In genomic region chr17:39955726-39956225, GRCh38 we compare ENCODE assay signal across 29 cellular contexts. TPM values are rescaled to one million over a fixed set of nuclear protein-coding genes. Genes with fewer than 3 reads are reported as not detected.
"Had no signal": no experiment of that assay in that cellular context is flagged by ENCODE, and none has a peak within 500 bp of the region (broad histone marks: within the 10 kb centered on the region; RNA-seq: fewer than 3 reads in every experiment).

No MANE protein-coding gene starts in this region.

- H3K4me3 Mint-ChIP-seq: neural progenitor cell; stimulated activated effector memory CD8-positive, alpha-beta T cell treated with anti-CD3 and anti-CD28 coated beads, Interleukin-12 subunit alpha, Interleukin-12 subunit beta, amount 100 ng/mL, for 72 hours; stimulated activated naive CD8-positive, alpha-beta T cell treated with anti-CD3 and anti-CD28 coated beads, Interleukin-15, amount 100 ng/mL, for 72 hours had no signal

- H3K9me3 ChIP-seq: heart left ventricle, mucosa of descending colon, ovary, right atrium auricular region, testis, tibial nerve had no signal

- H3K27ac ChIP-seq: dorsolateral prefrontal cortex, heart left ventricle, neural progenitor cell, ovary, right atrium auricular region, testis, tibial nerve had no signal

- H3K36me3 Mint-ChIP-seq: naive thymus-derived CD8-positive, alpha-beta T cell; neural progenitor cell had no signal

- H3K27me3 Mint-ChIP-seq: naive thymus-derived CD8-positive, alpha-beta T cell; stimulated activated naive CD8-positive, alpha-beta T cell treated with anti-CD3 and anti-CD28 coated beads, Interleukin-15, amount 100 ng/mL, for 72 hours had no signal

- H3K27ac Mint-ChIP-seq: neural progenitor cell; stimulated activated effector memory CD8-positive, alpha-beta T cell treated with anti-CD3 and anti-CD28 coated beads, Interleukin-12 subunit alpha, Interleukin-12 subunit beta, amount 100 ng/mL, for 72 hours; stimulated activated naive CD8-positive, alpha-beta T cell treated with anti-CD3 and anti-CD28 coated beads, Interleukin-15, amount 100 ng/mL, for 72 hours had no signal

- H3K9me3 Mint-ChIP-seq: naive thymus-derived CD8-positive, alpha-beta T cell; neural progenitor cell; stimulated activated effector memory CD8-positive, alpha-beta T cell treated with anti-CD3 and anti-CD28 coated beads, Interleukin-12 subunit alpha, Interleukin-12 subunit beta, amount 100 ng/mL, for 72 hours; stimulated activated naive CD8-positive, alpha-beta T cell treated with anti-CD3 and anti-CD28 coated beads, Interleukin-15, amount 100 ng/mL, for 72 hours had no signal

- ATAC-seq: esophagus mucosa; heart left ventricle; left colon; mucosa of descending colon; naive thymus-derived CD8-positive, alpha-beta T cell; stimulated activated effector memory CD8-positive, alpha-beta T cell treated with anti-CD3 and anti-CD28 coated beads, Interleukin-12 subunit alpha, Interleukin-12 subunit beta, amount 100 ng/mL, for 72 hours; stimulated activated naive CD8-positive, alpha-beta T cell treated with anti-CD3 and anti-CD28 coated beads, Interleukin-15, amount 100 ng/mL, for 72 hours had no signal

- DNase-seq: cortex of kidney; dorsolateral prefrontal cortex; effector CD8-positive, alpha-beta T cell; heart left ventricle; hippocampal formation; left colon; mucosa of descending colon; naive thymus-derived CD8-positive, alpha-beta T cell; nucleus accumbens; ovary; stimulated activated CD4-positive, alpha-beta T cell treated with anti-CD3 and anti-CD28 coated beads, Interleukin-4, amount 100 ng/mL, for 1 hour; stimulated activated CD8-positive, alpha-beta memory T cell treated with anti-CD3 and anti-CD28 coated beads, Interleukin-4, amount 100 ng/mL, for 48 hours; stimulated activated naive CD8-positive, alpha-beta T cell treated with anti-CD3 and anti-CD28 coated beads, Interleukin-15, amount 100 ng/mL, for 72 hours; testis had no signal

- H3K27me3 ChIP-seq: dorsolateral prefrontal cortex, heart left ventricle, ovary, right atrium auricular region, testis, tibial nerve had no signal

RNA-seq across cellular contexts. Expression of gene GSDMA, which starts 7.0 kb away (rescaled TPM):
- total RNA-seq: fibroblast of lung; glomerular endothelial cell; kidney epithelial cell; lung microvascular endothelial cell; naive thymus-derived CD8-positive, alpha-beta T cell had no signal
- polyA plus RNA-seq: fibroblast of lung had no signal

RNA-seq across cellular contexts. Expression of gene LRRC3C, which starts 28.2 kb away (rescaled TPM):
- total RNA-seq: esophagus mucosa, fibroblast of lung, frontal cortex, glomerular endothelial cell, heart left ventricle, kidney epithelial cell, left colon, lung microvascular endothelial cell, mesenteric fat pad, mucosa of descending colon, posterior vena cava, right atrium auricular region, smooth muscle cell, subcutaneous adipose tissue, tibial nerve, urinary bladder had no signal
- polyA plus RNA-seq: fibroblast of lung; heart left ventricle; naive thymus-derived CD8-positive, alpha-beta T cell; smooth muscle cell; urinary bladder had no signal
